ENCODE assay signal across 28 cellular contexts in the genomic region with DNA sequence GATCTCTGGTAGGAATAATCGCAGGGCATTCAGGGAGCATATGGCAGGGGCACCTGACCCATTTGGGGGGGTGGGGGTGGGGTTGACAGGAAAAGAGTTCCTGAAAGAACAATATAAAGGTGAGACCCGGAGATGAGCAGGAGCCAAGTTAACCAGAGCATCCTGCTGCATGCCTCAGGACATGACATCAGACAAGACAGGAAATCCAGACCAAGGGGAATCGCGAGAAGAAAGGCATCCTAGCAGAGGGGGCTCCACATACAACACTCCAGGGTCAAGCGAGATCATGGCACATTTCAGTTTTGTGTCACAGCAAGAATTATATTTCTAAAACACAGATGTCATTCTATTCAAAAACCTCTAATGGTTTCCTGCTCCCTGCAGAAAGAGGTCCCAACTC.
"Had no signal": no experiment of that assay in that cellular context is flagged by ENCODE, and none has a peak within 500 bp of the region (broad histone marks: within the 10 kb centered on the region; RNA-seq: fewer than 3 reads in every experiment).

No MANE protein-coding gene starts in this region.

- H3K4me1 ChIP-seq: left ventricle myocardium inferior, pancreas, prostate gland, stomach, transverse colon, upper lobe of left lung had no signal

- H3K9me3 ChIP-seq: mucosa of descending colon, pancreas, prostate gland, stomach, testis, thyroid gland, transverse colon, upper lobe of left lung had no signal

- ATAC-seq: mucosa of descending colon; naive thymus-derived CD4-positive, alpha-beta T cell; natural killer cell treated with Interleukin-12 subunit alpha and Interleukin-12 subunit beta and Interleukin-15 and Interleukin-18, amount 100 ng/mL, for 72 hours; pancreas; right cardiac atrium; sciatic nerve; stimulated activated naive B cell treated with anti-CD40 and anti-IgM and Interleukin-4, amounts not matched to agents 10 μg/mL and 1 μg/mL and 100 μg/mL, for 72 hours; stimulated activated naive CD8-positive, alpha-beta T cell treated with anti-CD3 and anti-CD28 coated beads, Interleukin-15, Interleukin-2, amounts not matched to agents 100 U/mL and 50 U/mL, for 24 hours had no signal

- H3K4me3 ChIP-seq: left ventricle myocardium inferior, lung, mucosa of descending colon, pancreas, prostate gland, skin epidermis, stomach, testis, thyroid gland, transverse colon, upper lobe of left lung had no signal

- DNase-seq: hypothalamus; immature natural killer cell; left ventricle myocardium inferior; midbrain; mucosa of descending colon; naive thymus-derived CD4-positive, alpha-beta T cell; nucleus accumbens; pancreas; posterior cingulate gyrus; retina; right cardiac atrium; stimulated activated CD4-positive, alpha-beta T cell treated with anti-CD3 and anti-CD28 coated beads, Interleukin-12 subunit alpha, Interleukin-12 subunit beta, amount 100 ng/mL, for 4 hours; stimulated activated CD4-positive, alpha-beta T cell treated with anti-CD3 and anti-CD28 coated beads, Interleukin-15, amount 100 ng/mL, for 24 hours; stimulated activated CD4-positive, alpha-beta T cell treated with anti-CD3 and anti-CD28 coated beads, Interleukin-2, amount 100 ng/mL, for 24 hours; stimulated activated CD4-positive, alpha-beta T cell treated with anti-CD3 and anti-CD28 coated beads, Interleukin-4, amount 100 ng/mL, for 1 hour; stimulated activated naive B cell treated with anti-CD40 and anti-IgM and Interleukin-4, amounts not matched to agents 10 μg/mL and 1 μg/mL and 100 μg/mL, for 72 hours; stimulated activated naive CD8-positive, alpha-beta T cell treated with anti-CD3 and anti-CD28 coated beads, Interleukin-15, Interleukin-2, amounts not matched to agents 100 U/mL and 50 U/mL, for 24 hours; stomach; testis; thyroid gland; transverse colon; upper lobe of left lung had no signal

- H3K36me3 ChIP-seq: left ventricle myocardium inferior, pancreas, prostate gland, stomach, thyroid gland, transverse colon, upper lobe of left lung had no signal

- H3K27me3 ChIP-seq: pancreas, testis, thyroid gland, upper lobe of left lung had no signal

- FAIRE-seq: islet of Langerhans, pancreas had no signal

- H3K27ac ChIP-seq: left ventricle myocardium inferior, pancreas, prostate gland, skin epidermis, stomach, testis, thyroid gland, transverse colon, upper lobe of left lung had no signal
